11 cellular contexts compared by ENCODE assay signal in the genomic region with DNA sequence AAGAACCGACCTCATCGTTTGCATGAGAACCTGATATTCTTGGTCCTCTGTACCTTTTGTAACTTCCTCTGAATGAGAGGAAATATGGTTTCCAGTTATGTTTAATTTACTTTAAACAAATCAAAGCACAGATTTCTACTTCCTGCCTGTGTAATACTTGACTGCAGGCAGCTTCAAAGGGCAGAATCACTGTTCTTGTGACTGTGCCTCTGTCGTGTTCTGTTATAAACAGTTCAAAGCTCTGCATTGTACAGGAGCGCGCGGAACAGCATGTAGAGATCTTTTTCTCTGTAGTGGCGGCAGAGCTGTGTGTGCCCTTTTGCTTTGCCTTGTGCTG.
A peak's percentile ranks its signal among the peaks of the same experiment; 100 is the strongest.
DNase-seq lines count a peak whose midpoint lies in the region; ATAC-seq and TF ChIP-seq lines count a peak whose summit lies in the region.
"Had no signal": no experiment of that assay in that cellular context is flagged by ENCODE, and none has a peak within 500 bp of the region (broad histone marks: within the 10 kb centered on the region; RNA-seq: fewer than 3 reads in every experiment).

No MANE protein-coding gene starts in this region.

- peak overlapping the region; percentile 74 for H3K4me2 ChIP-seq in OCI-LY7 (ENCODE audit: low read length)

- POLR2A ChIA-PET in OCI-LY7 (lab: Charles Lee) = interaction anchor here (0.5 to 1.2 kb wide), 6 partner anchors 11 to 1549 kb away, joined by 3 to 5 read pairs (median 4); partner anchors contain the start of gene CDC45

- H3K9me2 ChIP-seq in OCI-LY7 (ENCODE audit: insufficient read depth, low read length) = no peaks in the 10 kb centered on the region

- peaks cover 6% of the 10 kb centered on the region for H3K36me3 Mint-ChIP-seq in CD4-positive, CD25-positive, alpha-beta regulatory T cell
- no peaks in the 10 kb centered on the region for H3K36me3 Mint-ChIP-seq in activated T-cell treated with anti-CD3 and anti-CD28 coated beads, Interleukin-2, amount 50 U/mL, for 72 hours (ENCODE audit: insufficient read depth in 2 of 2)

- 46 to 51% methylated on average over 7 of the region's 7 CpGs for WGBS in tibial nerve, 2 donors

- no peaks in the 10 kb centered on the region for H3K27me3 ChIP-seq in CD4-positive, CD25-positive, alpha-beta regulatory T cell (ENCODE audit: control insufficient read depth, insufficient read depth, low read length)
- H3K27me3 ChIP-seq in left lung (no peaks in the 10 kb centered on the region), tibial nerve (peaks cover 0 to 3% of the 10 kb centered on the region in 2 donors)
- H3K27me3 ChIP-seq: SJCRH30 had no signal

- intact Hi-C loops in OCI-LY7 (cut with micrococcal nuclease; ENCODE audit: unreplicated experiment) (loop anchor here (1.0 kb wide), 1 partner anchor 22 kb away; no protein-coding TSS in a partner anchor), left lung (cut with DNase I) (no loop called here)

- TF ChIP-seq CTCF in OCI-LY7 (conservative IDR thresholded peaks at IDR 0.05; ENCODE audit: low read length) (no peak), left lung (IDR thresholded peaks at IDR 0.05) (no peak), tibial nerve (IDR thresholded peaks at IDR 0.05) (no peak)

- H3K4me1 ChIP-seq in CD4-positive, CD25-positive, alpha-beta regulatory T cell (ENCODE audit: control insufficient read depth, insufficient read depth, low read length, poor library complexity, severe bottlenecking) = peaks cover 40% of the 10 kb centered on the region
- peaks cover 27% of the 10 kb centered on the region for H3K4me1 ChIP-seq in OCI-LY7 (ENCODE audit: insufficient read depth, low read length, poor library complexity, severe bottlenecking)
- peaks cover 3 to 19% of the 10 kb centered on the region in 2 donors for H3K4me1 ChIP-seq in left lung
- no peaks in the 10 kb centered on the region for H3K4me1 ChIP-seq in tibial nerve

- no peaks in the 10 kb centered on the region for H3K9me3 ChIP-seq in CD4-positive, CD25-positive, alpha-beta regulatory T cell (ENCODE audit: control insufficient read depth in 2 of 2, low read length in 2 of 2)
- H3K9me3 ChIP-seq in OCI-LY7 (ENCODE audit: low read length) (no peaks in the 10 kb centered on the region), left lung (no peaks in the 10 kb centered on the region), tibial nerve (no peaks in the 10 kb centered on the region)
- H3K9me3 ChIP-seq: SJCRH30 had no signal

- CTCF ChIA-PET in OCI-LY7 (lab: Charles Lee; ENCODE audit: unreplicated experiment) = no interaction called here

- H3K4me3 ChIP-seq in CD4-positive, CD25-positive, alpha-beta regulatory T cell (ENCODE audit: low read depth, low read length) = peak overlapping the region; percentile 73
- peak overlapping the region; percentile 4 for H3K4me3 ChIP-seq in OCI-LY7 (ENCODE audit: low read depth, low read length, poor library complexity, severe bottlenecking)
- H3K4me3 ChIP-seq in left lung = no peak overlapping the region
- no peak overlapping the region for H3K4me3 ChIP-seq in tibial nerve
- H3K4me3 ChIP-seq: SJCRH30 had no signal

- H2AFZ ChIP-seq in OCI-LY7 (ENCODE audit: low read length) = peak overlapping the region; percentile 51; the same call in 1 of the 2 replicates

- no peaks in the 10 kb centered on the region for H3K79me2 ChIP-seq in OCI-LY7 (ENCODE audit: insufficient read depth, low read depth, low read length)

- peak overlapping the region; percentile 17 to 80 (median 76) for H3K4me3 Mint-ChIP-seq in CD4-positive, CD25-positive, alpha-beta regulatory T cell
- H3K4me3 Mint-ChIP-seq in activated T-cell treated with anti-CD3 and anti-CD28 coated beads, Interleukin-2, amount 50 U/mL, for 72 hours = peak overlapping the region; percentile 48 to 78

- TF ChIP-seq EP300 in tibial nerve (IDR thresholded peaks at IDR 0.05) = no peak

- H4K20me1 ChIP-seq in OCI-LY7 (ENCODE audit: insufficient read depth, low read length) = no peaks in the 10 kb centered on the region

- no peaks in the 10 kb centered on the region for H3K36me3 ChIP-seq in CD4-positive, CD25-positive, alpha-beta regulatory T cell (ENCODE audit: control insufficient read depth, insufficient read depth, low read length)
- no peaks in the 10 kb centered on the region for H3K36me3 ChIP-seq in OCI-LY7 (ENCODE audit: insufficient read depth, low read length)
- no peaks in the 10 kb centered on the region for H3K36me3 ChIP-seq in left lung
- H3K36me3 ChIP-seq in tibial nerve = no peaks in the 10 kb centered on the region
- H3K36me3 ChIP-seq: SJCRH30 had no signal

- peaks cover 0 to 4% (median 0%) of the 10 kb centered on the region in 7 donors for H3K9me3 Mint-ChIP-seq in CD4-positive, CD25-positive, alpha-beta regulatory T cell
- H3K9me3 Mint-ChIP-seq in activated T-cell treated with anti-CD3 and anti-CD28 coated beads, Interleukin-2, amount 50 U/mL, for 72 hours = no peaks in the 10 kb centered on the region

- TF ChIP-seq POLR2A in tibial nerve (IDR thresholded peaks at IDR 0.05) = no peak

- peak; percentile 27 to 91 (median 80) for DNase-seq in CD4-positive, CD25-positive, alpha-beta regulatory T cell
- peak; percentile 90 for DNase-seq in OCI-LY7 (ENCODE audit: low spot score)
- DNase-seq in activated T-cell treated with anti-CD3 and anti-CD28 coated beads, Interleukin-2, amount 50 U/mL, for 72 hours = peak; percentile 14 to 33
- no peak for DNase-seq in left lung
- no peak for DNase-seq in AML-193 (lab: John Stamatoyannopoulos, UW)
- no peak for DNase-seq in amygdala (lab: John Stamatoyannopoulos, UW)
- DNase-seq in tibial nerve (ENCODE audit: low spot score in 2 of 2) = no peak
- DNase-seq: hippocampal formation, SJCRH30, small intestine had no signal

- BruUV-seq in OCI-LY7 (replicated peaks; lab: Mats Ljungman, UMichigan) = no TSS peak

- H3K27ac Mint-ChIP-seq in CD4-positive, CD25-positive, alpha-beta regulatory T cell = peak overlapping the region; percentile 93 to 98 (median 96)
- H3K27ac Mint-ChIP-seq in activated T-cell treated with anti-CD3 and anti-CD28 coated beads, Interleukin-2, amount 50 U/mL, for 72 hours = peak overlapping the region; percentile 82

- peak; percentile 97 to 98 for ATAC-seq in CD4-positive, CD25-positive, alpha-beta regulatory T cell (ENCODE audit: low read depth in 2 of 2)
- peak; percentile 82 to 85 for ATAC-seq in activated T-cell treated with anti-CD3 and anti-CD28 coated beads, Interleukin-2, amount 50 U/mL, for 72 hours (replicated peaks in 1 of 2)
- ATAC-seq in left lung (peak; percentile 31), HG03025 (IDR thresholded peaks at IDR 0.05; ENCODE audit: low FRiP score, unreplicated experiment) (no peak)

- no peaks in the 10 kb centered on the region for H3K27me3 Mint-ChIP-seq in CD4-positive, CD25-positive, alpha-beta regulatory T cell
- no peaks in the 10 kb centered on the region for H3K27me3 Mint-ChIP-seq in activated T-cell treated with anti-CD3 and anti-CD28 coated beads, Interleukin-2, amount 50 U/mL, for 72 hours (ENCODE audit: low read depth)

- peak overlapping the region; percentile 78 for H3K27ac ChIP-seq in CD4-positive, CD25-positive, alpha-beta regulatory T cell (ENCODE audit: insufficient read depth, low read length, poor library complexity, severe bottlenecking)
- H3K27ac ChIP-seq in OCI-LY7 (ENCODE audit: low read depth, low read length, poor library complexity, severe bottlenecking) (peak overlapping the region; percentile 84), left lung (peak overlapping the region in 1 of 2 donors; percentile 59), tibial nerve (peak overlapping the region in 1 of 4 donors; percentile 18)
- H3K27ac ChIP-seq: SJCRH30 had no signal

- H3K4me1 Mint-ChIP-seq in CD4-positive, CD25-positive, alpha-beta regulatory T cell = peaks cover 18 to 71% (median 30%) of the 10 kb centered on the region in 4 donors
- H3K4me1 Mint-ChIP-seq in activated T-cell treated with anti-CD3 and anti-CD28 coated beads, Interleukin-2, amount 50 U/mL, for 72 hours (ENCODE audit: low read depth) = peaks cover 62% of the 10 kb centered on the region

Comparison
In these comparisons a context has a peak if more than half of its experiments do, and no peak if none do; other contexts are left out.
1. DNase-seq: peak in CD4-positive, CD25-positive, alpha-beta regulatory T cell (3 of 3), OCI-LY7 (single experiment) and activated T-cell treated with anti-CD3 and anti-CD28 coated beads, Interleukin-2, amount 50 U/mL, for 72 hours (2 of 2); none in left lung (0 of 2), AML-193 (0 of 2), amygdala (0 of 56) and tibial nerve (0 of 2).
2. H3K4me3 ChIP-seq: peak in CD4-positive, CD25-positive, alpha-beta regulatory T cell (single experiment) and OCI-LY7 (single experiment); none in left lung (0 of 2) and tibial nerve (0 of 4).